In genomic region chr19:7360393-7360984, GRCh38 we compare ENCODE assay signal across 17 cellular contexts. TPM values are rescaled to one million over a fixed set of nuclear protein-coding genes. Genes with fewer than 3 reads are reported as not detected.
DNase-seq lines count a peak whose midpoint lies in the region; ATAC-seq and TF ChIP-seq lines count a peak whose summit lies in the region.
"Had no signal": no experiment of that assay in that cellular context is flagged by ENCODE, and none has a peak within 500 bp of the region (broad histone marks: within the 10 kb centered on the region; RNA-seq: fewer than 3 reads in every experiment).

No MANE protein-coding gene starts in this region.

- H3K4me1 ChIP-seq in colonic mucosa: no peaks in the 10 kb centered on the region
- H3K4me1 ChIP-seq: pancreas, testis had no signal

- in situ Hi-C loops in GM13977 (cut with MboI; ENCODE audit: low pct_unique_long_range_greater_than_20kb, low sequenced_read_pairs, unreplicated experiment): loop anchor here (25.0 kb wide), 1 partner anchor 452 kb away; no protein-coding TSS in a partner anchor

- CTCF ChIA-PET in CD4-positive, alpha-beta T cell (lab: Charles Lee): interaction anchor here (1.5 kb wide), 1 partner anchor 20 kb away, joined by 4 read pairs; no protein-coding TSS in a partner anchor
- CTCF ChIA-PET in activated B cell treated with CpG ODN at 0.5 μM for 24 hours (lab: Charles Lee): interaction anchor here (1.0 kb wide), 1 partner anchor 19 kb away, joined by 7 read pairs; no protein-coding TSS in a partner anchor

- H3K27ac Mint-ChIP-seq in CD4-positive, alpha-beta T cell: peak overlapping the region; percentile 76
- H3K27ac Mint-ChIP-seq in activated B cell treated with CpG ODN at 0.5 μM for 24 hours: peak overlapping the region; percentile 63

- no peaks in the 10 kb centered on the region for H3K9me3 Mint-ChIP-seq in CD4-positive, alpha-beta T cell
- no peaks in the 10 kb centered on the region for H3K9me3 Mint-ChIP-seq in activated B cell treated with CpG ODN at 0.5 μM for 24 hours
- H3K9me3 Mint-ChIP-seq: activated T-cell treated with anti-CD3 and anti-CD28 coated beads, Interleukin-2, amount 50 U/mL, for 4 hours had no signal

- no peaks in the 10 kb centered on the region for H3K27me3 Mint-ChIP-seq in CD4-positive, alpha-beta T cell
- no peaks in the 10 kb centered on the region for H3K27me3 Mint-ChIP-seq in activated B cell treated with CpG ODN at 0.5 μM for 24 hours

- POLR2A ChIA-PET in CD4-positive, alpha-beta T cell (lab: Charles Lee): interaction anchor here (2.4 to 3.1 kb wide), 2 partner anchors 11 to 15 kb away, joined by 10 to 36 read pairs; partner anchors contain the start of gene ARHGEF18
- POLR2A ChIA-PET in activated B cell treated with CpG ODN at 0.5 μM for 24 hours (lab: Charles Lee): interaction anchor here (0.6 to 1.2 kb wide), 2 partner anchors 12 to 15 kb away, joined by 3 to 4 read pairs; no protein-coding TSS in a partner anchor

- H3K36me3 ChIP-seq in WERI-Rb-1 (no peaks in the 10 kb centered on the region), colonic mucosa (no peaks in the 10 kb centered on the region)
- H3K36me3 ChIP-seq: pancreas had no signal

- intact Hi-C loops in CD4-positive, alpha-beta T cell (cut with DNase I, micrococcal nuclease): no loop called here
- intact Hi-C loops in activated B cell treated with CpG ODN at 0.5 μM for 24 hours (cut with micrococcal nuclease): no loop called here
- intact Hi-C loops in lower leg skin (cut with DNase I; ENCODE audit: low total_unique reads): no loop called here
- intact Hi-C loops in Right ventricle myocardium superior (cut with DNase I): no loop called here
- intact Hi-C loops in colonic mucosa (cut with DNase I): no loop called here

- H3K27me3 ChIP-seq in CD4-positive, alpha-beta T cell (ENCODE audit: control insufficient read depth, insufficient read depth, low read length): no peaks in the 10 kb centered on the region
- peaks cover 13% of the 10 kb centered on the region for H3K27me3 ChIP-seq in WERI-Rb-1 (ENCODE audit: insufficient read depth, low read depth, severe bottlenecking)
- no peaks in the 10 kb centered on the region for H3K27me3 ChIP-seq in colonic mucosa
- H3K27me3 ChIP-seq: hepatocyte, pancreas, testis had no signal

- no peak for TF ChIP-seq CTCF in CD4-positive, alpha-beta T cell (IDR thresholded peaks at IDR 0.05)
- TF ChIP-seq CTCF in activated B cell treated with CpG ODN at 0.5 μM for 24 hours (IDR thresholded peaks at IDR 0.05) (no peak), lower leg skin (IDR thresholded peaks at IDR 0.05) (no peak), WERI-Rb-1 (IDR thresholded peaks at IDR 0.05; ENCODE audit: low read depth, low read length) (no peak), GM13977 (IDR thresholded peaks at IDR 0.05; ENCODE audit: extremely low read depth, insufficient read depth, missing control alignments) (no peak), colonic mucosa (IDR thresholded peaks at IDR 0.05) (no peak)

- H3K36me3 Mint-ChIP-seq in CD4-positive, alpha-beta T cell (ENCODE audit: low read depth): peaks cover 99% of the 10 kb centered on the region
- peaks cover 89% of the 10 kb centered on the region for H3K36me3 Mint-ChIP-seq in activated B cell treated with CpG ODN at 0.5 μM for 24 hours (ENCODE audit: low read depth)

- WGBS in lower leg skin, 2 donors: 74 to 77% methylated on average over 8 of the region's 8 CpGs

- H3K9me3 ChIP-seq in CD4-positive, alpha-beta T cell (ENCODE audit: control insufficient read depth, low read length): no peaks in the 10 kb centered on the region
- H3K9me3 ChIP-seq in WERI-Rb-1 (ENCODE audit: severe bottlenecking) (no peaks in the 10 kb centered on the region), colonic mucosa (no peaks in the 10 kb centered on the region)
- H3K9me3 ChIP-seq: pancreas, testis had no signal

- ATAC-seq in CD4-positive, alpha-beta T cell (ENCODE audit: poor library complexity): no peak
- ATAC-seq in activated B cell treated with CpG ODN at 0.5 μM for 24 hours (ENCODE audit: low read depth) (no peak), Right ventricle myocardium superior (ENCODE audit: poor library complexity) (no peak)
- ATAC-seq: pancreas, SK-N-SH treated with all-trans-retinoic acid at 6 μM for 48 hours had no signal

- peaks cover 64% of the 10 kb centered on the region for H3K4me1 Mint-ChIP-seq in CD4-positive, alpha-beta T cell (ENCODE audit: low read depth)
- H3K4me1 Mint-ChIP-seq in activated B cell treated with CpG ODN at 0.5 μM for 24 hours: peaks cover 65% of the 10 kb centered on the region

- peak overlapping the region; percentile 2 for H3K4me3 ChIP-seq in lower leg skin (ENCODE audit: low read depth, poor library complexity, severe bottlenecking)
- H3K4me3 ChIP-seq in WERI-Rb-1 (ENCODE audit: low read depth, low read length): no peak overlapping the region
- H3K4me3 ChIP-seq in colonic mucosa: no peak overlapping the region
- H3K4me3 ChIP-seq: hepatocyte, pancreas, testis had no signal

- H3K9ac ChIP-seq in colonic mucosa (ENCODE audit: low read depth in 2 of 2, low read length in 2 of 2): no peak overlapping the region

- no peak overlapping the region for H3K4me3 Mint-ChIP-seq in CD4-positive, alpha-beta T cell
- H3K4me3 Mint-ChIP-seq in activated B cell treated with CpG ODN at 0.5 μM for 24 hours: no peak overlapping the region
- H3K4me3 Mint-ChIP-seq: activated T-cell treated with anti-CD3 and anti-CD28 coated beads, Interleukin-2, amount 50 U/mL, for 4 hours had no signal

- no peak for TF ChIP-seq POLR2A in lower leg skin (IDR thresholded peaks at IDR 0.05)

- H3K27ac ChIP-seq in CD4-positive, alpha-beta T cell (ENCODE audit: low read depth, low read length): peak overlapping the region; percentile 15
- H3K27ac ChIP-seq in WERI-Rb-1 (no peak overlapping the region), colonic mucosa (no peak overlapping the region)
- H3K27ac ChIP-seq: hepatocyte, pancreas, testis had no signal

- DNase-seq in CD4-positive, alpha-beta T cell: no peak
- DNase-seq in LHCN-M2 (ENCODE audit: low read depth): peak; percentile 65
- no peak for DNase-seq in activated B cell treated with CpG ODN at 0.5 μM for 24 hours
- DNase-seq in lower leg skin (ENCODE audit: low spot score in 2 of 2): no peak
- DNase-seq in WERI-Rb-1: no peak
- no peak for DNase-seq in Right ventricle myocardium superior
- no peak for DNase-seq in GM13977 (ENCODE audit: low spot score)
- DNase-seq in colonic mucosa: no peak
- DNase-seq: activated T-cell treated with anti-CD3 and anti-CD28 coated beads, Interleukin-2, amount 50 U/mL, for 4 hours; COR-L47; kidney glomerular epithelial cell; NCI-H748 treated with DMSO at 0.1 percent for 48 hours; pancreas; stimulated activated CD4-positive, alpha-beta T cell treated with anti-CD3 and anti-CD28 coated beads, Interleukin-2, amount 100 ng/mL, for 24 hours; testis had no signal

RNA-seq across cellular contexts. Expression of gene ARHGEF18, which starts 11.8 kb away (rescaled TPM):
- total RNA-seq in CD4-positive, alpha-beta T cell: 100 to 1,000 TPM; 121 TPM
- 51.4 and 54.0 TPM in 2 replicates for total RNA-seq in LHCN-M2 (2014; rRNA removed)
- 45.4 TPM for polyA plus RNA-seq in LHCN-M2 (2012)
- 45.8 and 51.9 TPM in 2 replicates for total RNA-seq in activated B cell treated with CpG ODN at 0.5 μM for 24 hours
- total RNA-seq in lower leg skin: 10 to 100 TPM; 32.3 to 49.2 (median 36.3) TPM
- 7.0 TPM for total RNA-seq in Right ventricle myocardium superior
- 100 to 1,000 TPM in 1 of 2 donors, 10 to 100 TPM in 1; 89.9 to 144 TPM for total RNA-seq in colonic mucosa
